Comparison of ENCODE assay signal across 1 cellular context in genomic region chr5:62005551-62005950, GRCh38.
TF ChIP-seq lines count a peak whose summit lies in the region.

No MANE protein-coding gene starts in this region.

TF ChIP-seq in GM23338, 12 proteins besides CTCF, POLR2A, EP300 and RAD21 (continued from another document):
- TF ChIP-seq ZNF462 (CRISPR knock-in tag; IDR thresholded peaks at IDR 0.05) (no peak), POLR2AphosphoS5 (IDR thresholded peaks at IDR 0.05; ENCODE audit: low read depth) (no peak), CREB1 (CRISPR knock-in tag; IDR thresholded peaks at IDR 0.05; ENCODE audit: low read depth) (no peak), JUNB (IDR thresholded peaks at IDR 0.05; ENCODE audit: unreplicated experiment) (no peak), STAT1 (IDR thresholded peaks at IDR 0.05; ENCODE audit: unreplicated experiment) (no peak), EZH2 (IDR thresholded peaks at IDR 0.05; ENCODE audit: low read depth, unreplicated experiment) (no peak)
